ENCODE assay signal across 2 cellular contexts in the genomic region with DNA sequence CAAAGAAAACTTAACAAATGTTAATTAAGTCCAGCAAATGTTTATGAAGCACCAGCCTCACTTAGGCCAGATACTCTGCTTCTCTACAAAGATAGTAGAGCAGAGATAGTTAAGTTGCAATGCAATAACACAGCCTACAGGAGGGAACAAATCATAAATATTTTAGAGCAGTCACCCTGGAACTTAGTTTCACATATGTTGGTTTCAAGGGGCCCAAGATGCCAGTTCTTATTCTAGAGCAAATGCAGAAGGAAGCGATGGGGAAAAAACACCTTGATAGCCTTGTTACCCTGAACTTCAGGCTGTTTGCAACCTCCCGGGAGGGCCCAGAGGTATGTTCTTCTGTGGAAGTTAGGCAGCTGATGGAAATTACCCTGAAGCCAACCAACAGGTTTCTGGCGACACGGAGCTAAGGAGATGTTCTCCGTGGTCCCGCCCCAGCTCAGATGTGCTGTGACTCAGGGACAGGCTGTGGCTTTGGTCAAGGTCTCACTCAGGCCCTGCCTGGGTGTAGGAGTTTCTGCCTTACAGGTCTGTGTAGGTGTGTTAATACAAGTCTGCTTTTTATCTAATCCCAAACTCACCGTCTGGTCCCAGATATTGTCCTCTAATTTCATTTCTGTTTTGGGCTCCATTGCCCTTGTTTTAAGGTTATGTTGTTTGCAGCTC.
TF ChIP-seq lines count a peak whose summit lies in the region.

No MANE protein-coding gene starts in this region.

TF ChIP-seq in SK-N-SH, 30 proteins besides CTCF, POLR2A, EP300 and RAD21 (continued from another document):
- TF ChIP-seq TAF1 (IDR thresholded peaks at IDR 0.05; ENCODE audit: borderline replicate concordance, low read depth, low read length) (no peak), JUND (IDR thresholded peaks at IDR 0.05) (no peak), FOSL2 (IDR thresholded peaks at IDR 0.05; ENCODE audit: borderline replicate concordance, low read depth) (no peak), SIN3A (IDR thresholded peaks at IDR 0.05; ENCODE audit: borderline replicate concordance, low read depth, low read length) (no peak), TCF12 (IDR thresholded peaks at IDR 0.05) (no peak), FOXM1 (IDR thresholded peaks at IDR 0.05; ENCODE audit: low read depth) (no peak), MEF2A (IDR thresholded peaks at IDR 0.05; ENCODE audit: borderline replicate concordance, low read depth) (no peak)
- TF ChIP-seq, protein P1, sequence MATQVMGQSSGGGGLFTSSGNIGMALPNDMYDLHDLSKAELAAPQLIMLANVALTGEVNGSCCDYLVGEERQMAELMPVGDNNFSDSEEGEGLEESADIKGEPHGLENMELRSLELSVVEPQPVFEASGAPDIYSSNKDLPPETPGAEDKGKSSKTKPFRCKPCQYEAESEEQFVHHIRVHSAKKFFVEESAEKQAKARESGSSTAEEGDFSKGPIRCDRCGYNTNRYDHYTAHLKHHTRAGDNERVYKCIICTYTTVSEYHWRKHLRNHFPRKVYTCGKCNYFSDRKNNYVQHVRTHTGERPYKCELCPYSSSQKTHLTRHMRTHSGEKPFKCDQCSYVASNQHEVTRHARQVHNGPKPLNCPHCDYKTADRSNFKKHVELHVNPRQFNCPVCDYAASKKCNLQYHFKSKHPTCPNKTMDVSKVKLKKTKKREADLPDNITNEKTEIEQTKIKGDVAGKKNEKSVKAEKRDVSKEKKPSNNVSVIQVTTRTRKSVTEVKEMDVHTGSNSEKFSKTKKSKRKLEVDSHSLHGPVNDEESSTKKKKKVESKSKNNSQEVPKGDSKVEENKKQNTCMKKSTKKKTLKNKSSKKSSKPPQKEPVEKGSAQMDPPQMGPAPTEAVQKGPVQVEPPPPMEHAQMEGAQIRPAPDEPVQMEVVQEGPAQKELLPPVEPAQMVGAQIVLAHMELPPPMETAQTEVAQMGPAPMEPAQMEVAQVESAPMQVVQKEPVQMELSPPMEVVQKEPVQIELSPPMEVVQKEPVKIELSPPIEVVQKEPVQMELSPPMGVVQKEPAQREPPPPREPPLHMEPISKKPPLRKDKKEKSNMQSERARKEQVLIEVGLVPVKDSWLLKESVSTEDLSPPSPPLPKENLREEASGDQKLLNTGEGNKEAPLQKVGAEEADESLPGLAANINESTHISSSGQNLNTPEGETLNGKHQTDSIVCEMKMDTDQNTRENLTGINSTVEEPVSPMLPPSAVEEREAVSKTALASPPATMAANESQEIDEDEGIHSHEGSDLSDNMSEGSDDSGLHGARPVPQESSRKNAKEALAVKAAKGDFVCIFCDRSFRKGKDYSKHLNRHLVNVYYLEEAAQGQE (IDR thresholded peaks at IDR 0.05; ENCODE audit: low read depth, low read length) = no peak
TF ChIP-seq in SK-N-SH: peak in this region for 0.

TF ChIP-seq in SK-N-SH treated with all-trans-retinoic acid at 6 μM for 48 hours, 23 proteins besides CTCF, POLR2A, EP300 and RAD21 (continued from another document):
- TF ChIP-seq, protein P2, sequence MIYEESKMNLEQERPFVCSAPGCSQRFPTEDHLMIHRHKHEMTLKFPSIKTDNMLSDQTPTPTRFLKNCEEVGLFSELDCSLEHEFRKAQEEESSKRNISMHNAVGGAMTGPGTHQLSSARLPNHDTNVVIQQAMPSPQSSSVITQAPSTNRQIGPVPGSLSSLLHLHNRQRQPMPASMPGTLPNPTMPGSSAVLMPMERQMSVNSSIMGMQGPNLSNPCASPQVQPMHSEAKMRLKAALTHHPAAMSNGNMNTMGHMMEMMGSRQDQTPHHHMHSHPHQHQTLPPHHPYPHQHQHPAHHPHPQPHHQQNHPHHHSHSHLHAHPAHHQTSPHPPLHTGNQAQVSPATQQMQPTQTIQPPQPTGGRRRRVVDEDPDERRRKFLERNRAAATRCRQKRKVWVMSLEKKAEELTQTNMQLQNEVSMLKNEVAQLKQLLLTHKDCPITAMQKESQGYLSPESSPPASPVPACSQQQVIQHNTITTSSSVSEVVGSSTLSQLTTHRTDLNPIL (CRISPR knock-in tag; IDR thresholded peaks at IDR 0.05; ENCODE audit: low read depth) = no peak
- TF ChIP-seq ZFP3 (CRISPR knock-in tag; IDR thresholded peaks at IDR 0.05) = no peak
- no peak for TF ChIP-seq SNAI2 (CRISPR knock-in tag; IDR thresholded peaks at IDR 0.05)
- TF ChIP-seq ZFP30 (CRISPR knock-in tag; IDR thresholded peaks at IDR 0.05) = no peak
- no peak for TF ChIP-seq CSDC2 (CRISPR knock-in tag; IDR thresholded peaks at IDR 0.05)
- no peak for TF ChIP-seq PPARA (CRISPR knock-in tag; IDR thresholded peaks at IDR 0.05; ENCODE audit: borderline replicate concordance)
- no peak for TF ChIP-seq GLIS3 (CRISPR knock-in tag; IDR thresholded peaks at IDR 0.05)
- TF ChIP-seq ISL1 (CRISPR knock-in tag; IDR thresholded peaks at IDR 0.05) = no peak
- TF ChIP-seq OSR1 (CRISPR knock-in tag; IDR thresholded peaks at IDR 0.05) = no peak
- TF ChIP-seq, protein P3, sequence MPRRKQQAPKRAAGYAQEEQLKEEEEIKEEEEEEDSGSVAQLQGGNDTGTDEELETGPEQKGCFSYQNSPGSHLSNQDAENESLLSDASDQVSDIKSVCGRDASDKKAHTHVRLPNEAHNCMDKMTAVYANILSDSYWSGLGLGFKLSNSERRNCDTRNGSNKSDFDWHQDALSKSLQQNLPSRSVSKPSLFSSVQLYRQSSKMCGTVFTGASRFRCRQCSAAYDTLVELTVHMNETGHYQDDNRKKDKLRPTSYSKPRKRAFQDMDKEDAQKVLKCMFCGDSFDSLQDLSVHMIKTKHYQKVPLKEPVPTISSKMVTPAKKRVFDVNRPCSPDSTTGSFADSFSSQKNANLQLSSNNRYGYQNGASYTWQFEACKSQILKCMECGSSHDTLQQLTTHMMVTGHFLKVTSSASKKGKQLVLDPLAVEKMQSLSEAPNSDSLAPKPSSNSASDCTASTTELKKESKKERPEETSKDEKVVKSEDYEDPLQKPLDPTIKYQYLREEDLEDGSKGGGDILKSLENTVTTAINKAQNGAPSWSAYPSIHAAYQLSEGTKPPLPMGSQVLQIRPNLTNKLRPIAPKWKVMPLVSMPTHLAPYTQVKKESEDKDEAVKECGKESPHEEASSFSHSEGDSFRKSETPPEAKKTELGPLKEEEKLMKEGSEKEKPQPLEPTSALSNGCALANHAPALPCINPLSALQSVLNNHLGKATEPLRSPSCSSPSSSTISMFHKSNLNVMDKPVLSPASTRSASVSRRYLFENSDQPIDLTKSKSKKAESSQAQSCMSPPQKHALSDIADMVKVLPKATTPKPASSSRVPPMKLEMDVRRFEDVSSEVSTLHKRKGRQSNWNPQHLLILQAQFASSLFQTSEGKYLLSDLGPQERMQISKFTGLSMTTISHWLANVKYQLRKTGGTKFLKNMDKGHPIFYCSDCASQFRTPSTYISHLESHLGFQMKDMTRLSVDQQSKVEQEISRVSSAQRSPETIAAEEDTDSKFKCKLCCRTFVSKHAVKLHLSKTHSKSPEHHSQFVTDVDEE (CRISPR knock-in tag; IDR thresholded peaks at IDR 0.05) = no peak
- TF ChIP-seq ZNF8 (CRISPR knock-in tag; IDR thresholded peaks at IDR 0.05) = no peak
